In genomic region chr6:28254340-28254618, GRCh38 we compare ENCODE assay signal across 23 cellular contexts. TPM values are rescaled to one million over a fixed set of nuclear protein-coding genes. Genes with fewer than 3 reads are reported as not detected.
A peak's percentile ranks its signal among the peaks of the same experiment; 100 is the strongest.
DNase-seq lines count a peak whose midpoint lies in the region; ATAC-seq and TF ChIP-seq lines count a peak whose summit lies in the region.
"Had no signal": no experiment of that assay in that cellular context is flagged by ENCODE, and none has a peak within 500 bp of the region (broad histone marks: within the 10 kb centered on the region; RNA-seq: fewer than 3 reads in every experiment).

No MANE protein-coding gene starts in this region.

- peaks cover 7% of the 10 kb centered on the region for H3K9me3 Mint-ChIP-seq in activated naive CD8-positive, alpha-beta T cell treated with anti-CD3 and anti-CD28 coated beads for 36 hours
- peaks cover 7 to 11% of the 10 kb centered on the region in 2 donors for H3K9me3 Mint-ChIP-seq in stimulated activated naive CD8-positive, alpha-beta T cell treated with anti-CD3 and anti-CD28 coated beads, Interleukin-15, amount 100 ng/mL, for 72 hours
- H3K9me3 Mint-ChIP-seq in immature natural killer cell, result peaks cover 0 to 13% (median 2%) of the 10 kb centered on the region in 6 donors
- H3K9me3 Mint-ChIP-seq: mesothelial cell of epicardium, nephron progenitor cell had no signal

- peaks cover 4% of the 10 kb centered on the region for H3K27me3 Mint-ChIP-seq in activated naive CD8-positive, alpha-beta T cell treated with anti-CD3 and anti-CD28 coated beads for 36 hours
- H3K27me3 Mint-ChIP-seq in stimulated activated naive CD8-positive, alpha-beta T cell treated with anti-CD3 and anti-CD28 coated beads, Interleukin-15, amount 100 ng/mL, for 72 hours, result no peaks in the 10 kb centered on the region
- peaks cover 0 to 13% (median 7%) of the 10 kb centered on the region in 3 donors for H3K27me3 Mint-ChIP-seq in immature natural killer cell (ENCODE audit: low read depth in 3 of 3)
- H3K27me3 Mint-ChIP-seq: dendritic cell treated with granulocyte-macrophage colony-stimulating factor and Interleukin-4, amounts not matched to agents 40 ng/mL and 50 ng/mL, for 4 days had no signal

- H3K36me3 ChIP-seq in WERI-Rb-1, result peaks cover 3% of the 10 kb centered on the region; the same call in 1 of the 2 replicates
- H3K36me3 ChIP-seq: thoracic aorta had no signal

- H3K27ac ChIP-seq in WERI-Rb-1, result no peak overlapping the region
- H3K27ac ChIP-seq: skin epidermis, thoracic aorta had no signal

- peak; percentile 72 for ATAC-seq in stimulated activated naive CD8-positive, alpha-beta T cell treated with anti-CD3 and anti-CD28 coated beads, Interleukin-15, amount 100 ng/mL, for 72 hours

- no peak overlapping the region for H3K27ac Mint-ChIP-seq in activated naive CD8-positive, alpha-beta T cell treated with anti-CD3 and anti-CD28 coated beads for 36 hours
- H3K27ac Mint-ChIP-seq in stimulated activated naive CD8-positive, alpha-beta T cell treated with anti-CD3 and anti-CD28 coated beads, Interleukin-15, amount 100 ng/mL, for 72 hours, result no peak overlapping the region
- H3K27ac Mint-ChIP-seq in immature natural killer cell, result no peak overlapping the region
- H3K27ac Mint-ChIP-seq: activated T-cell treated with anti-CD3 and anti-CD28 coated beads, Interleukin-2, amount 50 U/mL, for 24 hours; mesothelial cell of epicardium; nephron progenitor cell; progenitor cell of endocrine pancreas had no signal

- no peaks in the 10 kb centered on the region for H3K9me3 ChIP-seq in WERI-Rb-1 (ENCODE audit: severe bottlenecking)
- H3K9me3 ChIP-seq: Caco-2, MG63, thoracic aorta had no signal

- H3K4me3 ChIP-seq in WERI-Rb-1 (ENCODE audit: low read depth, low read length), result no peak overlapping the region
- H3K4me3 ChIP-seq: MG63, skin epidermis, thoracic aorta had no signal

- no peaks in the 10 kb centered on the region for H3K27me3 ChIP-seq in WERI-Rb-1 (ENCODE audit: insufficient read depth, low read depth, severe bottlenecking)
- H3K27me3 ChIP-seq: MG63 had no signal

- H3K36me3 Mint-ChIP-seq in activated naive CD8-positive, alpha-beta T cell treated with anti-CD3 and anti-CD28 coated beads for 36 hours, result peaks cover 10% of the 10 kb centered on the region
- H3K36me3 Mint-ChIP-seq in immature natural killer cell, result peaks cover 0 to 3% (median 0%) of the 10 kb centered on the region in 3 donors

- peak; percentile 36 for DNase-seq in stimulated activated CD4-positive, alpha-beta T cell treated with anti-CD3 and anti-CD28 coated beads, Interleukin-1b, Interleukin-23, amount 100 ng/mL, for 48 hours
- DNase-seq in stimulated activated CD4-positive, alpha-beta T cell treated with anti-CD3 and anti-CD28 coated beads, Interleukin-4, amount 100 ng/mL, for 24 hours, result no peak
- DNase-seq in activated naive CD8-positive, alpha-beta T cell treated with anti-CD3 and anti-CD28 coated beads for 36 hours, result peak; percentile 38
- peak; percentile 3 to 52 for DNase-seq in stimulated activated naive CD8-positive, alpha-beta T cell treated with anti-CD3 and anti-CD28 coated beads, Interleukin-15, amount 100 ng/mL, for 72 hours
- DNase-seq in WERI-Rb-1 (no peak), immature natural killer cell (no peak)
- DNase-seq: activated CD4-positive, alpha-beta T cell treated with anti-CD3 and anti-CD28 coated beads, Interleukin-2, amount 50 U/mL, for 1 hour; activated T-cell treated with anti-CD3 and anti-CD28 coated beads, Interleukin-2, amount 50 U/mL, for 24 hours; Caco-2; foreskin fibroblast; hypothalamus; kidney glomerular epithelial cell; MG63; NCI-H2029 treated with DMSO at 0.1 percent for 48 hours; NCI-H510A; nephron progenitor cell; Right ventricle myocardium superior had no signal

- TF ChIP-seq CTCF in WERI-Rb-1 (IDR thresholded peaks at IDR 0.05; ENCODE audit: low read depth, low read length), result no peak

- no peak overlapping the region for H3K4me3 Mint-ChIP-seq in activated naive CD8-positive, alpha-beta T cell treated with anti-CD3 and anti-CD28 coated beads for 36 hours
- H3K4me3 Mint-ChIP-seq in stimulated activated naive CD8-positive, alpha-beta T cell treated with anti-CD3 and anti-CD28 coated beads, Interleukin-15, amount 100 ng/mL, for 72 hours, result no peak overlapping the region
- no peak overlapping the region for H3K4me3 Mint-ChIP-seq in immature natural killer cell
- H3K4me3 Mint-ChIP-seq: activated T-cell treated with anti-CD3 and anti-CD28 coated beads, Interleukin-2, amount 50 U/mL, for 24 hours; dendritic cell treated with granulocyte-macrophage colony-stimulating factor and Interleukin-4, amounts not matched to agents 40 ng/mL and 50 ng/mL, for 4 days; mesothelial cell of epicardium; nephron progenitor cell had no signal

- peaks cover 20% of the 10 kb centered on the region for H3K4me1 Mint-ChIP-seq in activated naive CD8-positive, alpha-beta T cell treated with anti-CD3 and anti-CD28 coated beads for 36 hours
- H3K4me1 Mint-ChIP-seq in stimulated activated naive CD8-positive, alpha-beta T cell treated with anti-CD3 and anti-CD28 coated beads, Interleukin-15, amount 100 ng/mL, for 72 hours, result peaks cover 35% of the 10 kb centered on the region
- H3K4me1 Mint-ChIP-seq in immature natural killer cell, result peaks cover 41 to 50% of the 10 kb centered on the region in 2 donors

RNA-seq across cellular contexts. Expression of gene ZKSCAN4, which starts 2.2 kb away (rescaled TPM):
- 1 to 10 TPM; 4.5 to 5.0 TPM for total RNA-seq in activated naive CD8-positive, alpha-beta T cell treated with anti-CD3 and anti-CD28 coated beads for 36 hours
- polyA plus RNA-seq in immature natural killer cell, result 1 to 10 TPM; 1.7 to 5.0 (median 3.4) TPM

RNA-seq across cellular contexts. Expression of gene NKAPL, which starts 4.8 kb away (rescaled TPM):
- under 1 TPM; 0.46 to 0.64 TPM for total RNA-seq in activated naive CD8-positive, alpha-beta T cell treated with anti-CD3 and anti-CD28 coated beads for 36 hours
- under 1 TPM in 2 of 3 donors, not detected in 1; 0.28 to 0.37 TPM for polyA plus RNA-seq in immature natural killer cell
- total RNA-seq: Caco-2, H4, mesothelial cell of epicardium had no signal

RNA-seq across cellular contexts. Expression of gene ZSCAN26, which starts 12.7 kb away (rescaled TPM):
- 1 to 10 TPM; 5.2 to 5.8 TPM for total RNA-seq in activated naive CD8-positive, alpha-beta T cell treated with anti-CD3 and anti-CD28 coated beads for 36 hours
- polyA plus RNA-seq in immature natural killer cell, result 10 to 100 TPM in 2 of 3 donors, 1 to 10 TPM in 1; 9.7 to 17.5 (median 13.5) TPM

RNA-seq across cellular contexts. Expression of gene PGBD1, which starts 27.1 kb away (rescaled TPM):
- total RNA-seq in activated naive CD8-positive, alpha-beta T cell treated with anti-CD3 and anti-CD28 coated beads for 36 hours, result 1 to 10 TPM; 3.4 to 3.8 TPM
- polyA plus RNA-seq in immature natural killer cell, result 1 to 10 TPM in 1 of 3 donors, under 1 TPM in 2; 0.46 to 1.7 (median 0.60) TPM

RNA-seq across cellular contexts. Expression of gene ZSCAN9, which starts 29.2 kb away (rescaled TPM):
- total RNA-seq in activated naive CD8-positive, alpha-beta T cell treated with anti-CD3 and anti-CD28 coated beads for 36 hours, result 1 to 10 TPM; 4.3 to 5.2 TPM
- polyA plus RNA-seq in immature natural killer cell, result 10 to 100 TPM in 1 of 3 donors, 1 to 10 TPM in 2; 5.3 to 18.4 (median 8.1) TPM

Comparison
In these comparisons a context has a peak if more than half of its experiments do, and no peak if none do; other contexts are left out.
1. DNase-seq: peak in stimulated activated CD4-positive, alpha-beta T cell treated with anti-CD3 and anti-CD28 coated beads, Interleukin-1b, Interleukin-23, amount 100 ng/mL, for 48 hours (single experiment), activated naive CD8-positive, alpha-beta T cell treated with anti-CD3 and anti-CD28 coated beads for 36 hours (single experiment) and stimulated activated naive CD8-positive, alpha-beta T cell treated with anti-CD3 and anti-CD28 coated beads, Interleukin-15, amount 100 ng/mL, for 72 hours (2 of 2); none in stimulated activated CD4-positive, alpha-beta T cell treated with anti-CD3 and anti-CD28 coated beads, Interleukin-4, amount 100 ng/mL, for 24 hours (single experiment), WERI-Rb-1 (single experiment) and immature natural killer cell (0 of 3).